19 cellular contexts compared by ENCODE assay signal in genomic region chr3:150428562-150428961, GRCh38.
"Had no signal": no experiment of that assay in that cellular context is flagged by ENCODE, and none has a peak within 500 bp of the region (broad histone marks: within the 10 kb centered on the region; RNA-seq: fewer than 3 reads in every experiment).

No MANE protein-coding gene starts in this region.

- H3K9me3 Mint-ChIP-seq: activated CD8-positive, alpha-beta T cell treated with anti-CD3 and anti-CD28 coated beads for 36 hours; activated naive CD4-positive, alpha-beta T cell treated with anti-CD3 and anti-CD28 coated beads, Interleukin-2, amount 50 U/mL, for 72 hours; nephron progenitor cell; stimulated activated naive CD8-positive, alpha-beta T cell treated with anti-CD3 and anti-CD28 coated beads, Interleukin-15, Interleukin-2, amounts not matched to agents 100 ng/mL and 50 ng/mL, for 24 hours; WTC11 had no signal

- H3K36me3 Mint-ChIP-seq: activated naive CD4-positive, alpha-beta T cell treated with anti-CD3 and anti-CD28 coated beads, Interleukin-2, amount 50 U/mL, for 72 hours; WTC11 had no signal

- H3K27me3 Mint-ChIP-seq: activated CD8-positive, alpha-beta T cell treated with anti-CD3 and anti-CD28 coated beads for 36 hours; stimulated activated naive CD8-positive, alpha-beta T cell treated with anti-CD3 and anti-CD28 coated beads, Interleukin-15, Interleukin-2, amounts not matched to agents 100 ng/mL and 50 ng/mL, for 24 hours had no signal

- H3K4me1 ChIP-seq: suprapubic skin had no signal

- H3K4me3 Mint-ChIP-seq: activated CD8-positive, alpha-beta T cell treated with anti-CD3 and anti-CD28 coated beads for 36 hours; nephron progenitor cell; stimulated activated naive CD8-positive, alpha-beta T cell treated with anti-CD3 and anti-CD28 coated beads, Interleukin-15, Interleukin-2, amounts not matched to agents 100 ng/mL and 50 ng/mL, for 24 hours; WTC11 had no signal

- H3K36me3 ChIP-seq: right atrium auricular region, suprapubic skin, upper lobe of left lung had no signal

- H3K4me3 ChIP-seq: left lung, right atrium auricular region, skin epidermis, suprapubic skin, upper lobe of left lung had no signal

- H3K27ac Mint-ChIP-seq: activated CD8-positive, alpha-beta T cell treated with anti-CD3 and anti-CD28 coated beads for 36 hours; activated naive CD4-positive, alpha-beta T cell treated with anti-CD3 and anti-CD28 coated beads, Interleukin-2, amount 50 U/mL, for 72 hours; stimulated activated naive CD8-positive, alpha-beta T cell treated with anti-CD3 and anti-CD28 coated beads, Interleukin-15, Interleukin-2, amounts not matched to agents 100 ng/mL and 50 ng/mL, for 24 hours; WTC11 had no signal

- DNase-seq: activated CD4-positive, alpha-beta T cell treated with anti-CD3 and anti-CD28 coated beads for 4 hours; activated CD8-positive, alpha-beta T cell treated with anti-CD3 and anti-CD28 coated beads for 36 hours; activated gamma-delta T cell; activated T-cell treated with anti-CD3 and anti-CD28 coated beads, Interleukin-2, amount 50 U/mL, for 48 hours; amniotic stem cell; hippocampal formation; kidney; left lung; mesendoderm; nephron progenitor cell; occipital lobe; T-helper 2 cell; upper lobe of left lung had no signal

- H3K27ac ChIP-seq: left lung, right atrium auricular region, skin epidermis, suprapubic skin, upper lobe of left lung had no signal

- ATAC-seq: activated CD8-positive, alpha-beta T cell treated with anti-CD3 and anti-CD28 coated beads for 36 hours; activated naive CD4-positive, alpha-beta T cell treated with anti-CD3 and anti-CD28 coated beads, Interleukin-2, amount 50 U/mL, for 72 hours; left lung; WTC11 had no signal

- H3K9me3 ChIP-seq: left lung, right atrium auricular region, suprapubic skin, upper lobe of left lung had no signal

- H3K27me3 ChIP-seq: left lung, right atrium auricular region, suprapubic skin, upper lobe of left lung had no signal
